Comparison of ENCODE assay signal across 13 cellular contexts in genomic region chr17:42846594-42847280, GRCh38. TPM values are rescaled to one million over a fixed set of nuclear protein-coding genes. Genes with fewer than 3 reads are reported as not detected.
DNase-seq lines count a peak whose midpoint lies in the region; ATAC-seq and TF ChIP-seq lines count a peak whose summit lies in the region.
"Had no signal": no experiment of that assay in that cellular context is flagged by ENCODE, and none has a peak within 500 bp of the region (broad histone marks: within the 10 kb centered on the region; RNA-seq: fewer than 3 reads in every experiment).

No MANE protein-coding gene starts in this region.

- no peaks in the 10 kb centered on the region for H3K27me3 Mint-ChIP-seq in WTC11 (ENCODE audit: low read depth)
- H3K27me3 Mint-ChIP-seq in stimulated activated memory B cell treated with anti-CD40 and anti-IgM and Interleukin-4, amounts not matched to agents 10 μg/mL and 1 μg/mL and 100 μg/mL, for 72 hours = no peaks in the 10 kb centered on the region
- no peaks in the 10 kb centered on the region for H3K27me3 Mint-ChIP-seq in activated naive CD4-positive, alpha-beta T cell treated with anti-CD3 and anti-CD28 coated beads, Interleukin-2, amount 10 ng/mL, durations not matched to agents 7 days and 5 days

- ATAC-seq in WTC11 = no peak
- ATAC-seq in stimulated activated memory B cell treated with anti-CD40 and anti-IgM and Interleukin-4, amounts not matched to agents 10 μg/mL and 1 μg/mL and 100 μg/mL, for 72 hours = no peak
- no peak for ATAC-seq in GM19351 (IDR thresholded peaks at IDR 0.05; ENCODE audit: unreplicated experiment)
- ATAC-seq: foreskin keratinocyte had no signal

- no peaks in the 10 kb centered on the region; the same call in 1 of the 2 replicates for H3K4me1 Mint-ChIP-seq in WTC11
- peaks cover 10% of the 10 kb centered on the region for H3K4me1 Mint-ChIP-seq in stimulated activated memory B cell treated with anti-CD40 and anti-IgM and Interleukin-4, amounts not matched to agents 10 μg/mL and 1 μg/mL and 100 μg/mL, for 72 hours
- peaks cover 2% of the 10 kb centered on the region for H3K4me1 Mint-ChIP-seq in activated naive CD4-positive, alpha-beta T cell treated with anti-CD3 and anti-CD28 coated beads, Interleukin-2, amount 10 ng/mL, durations not matched to agents 7 days and 5 days

- no peak overlapping the region for H3K4me3 ChIP-seq in fibroblast of villous mesenchyme (ENCODE audit: low read depth, low read length)
- no peak overlapping the region for H3K4me3 ChIP-seq in skeletal muscle cell (ENCODE audit: low read depth, low read length)

- peaks cover 35% of the 10 kb centered on the region for H3K36me3 Mint-ChIP-seq in WTC11
- H3K36me3 Mint-ChIP-seq in stimulated activated memory B cell treated with anti-CD40 and anti-IgM and Interleukin-4, amounts not matched to agents 10 μg/mL and 1 μg/mL and 100 μg/mL, for 72 hours = peaks cover 41% of the 10 kb centered on the region
- H3K36me3 Mint-ChIP-seq in activated naive CD4-positive, alpha-beta T cell treated with anti-CD3 and anti-CD28 coated beads, Interleukin-2, amount 10 ng/mL, durations not matched to agents 7 days and 5 days = peaks cover 29% of the 10 kb centered on the region

- no peaks in the 10 kb centered on the region for H3K9me3 Mint-ChIP-seq in WTC11
- no peaks in the 10 kb centered on the region for H3K9me3 Mint-ChIP-seq in stimulated activated memory B cell treated with anti-CD40 and anti-IgM and Interleukin-4, amounts not matched to agents 10 μg/mL and 1 μg/mL and 100 μg/mL, for 72 hours
- H3K9me3 Mint-ChIP-seq in activated naive CD4-positive, alpha-beta T cell treated with anti-CD3 and anti-CD28 coated beads, Interleukin-2, amount 10 ng/mL, durations not matched to agents 7 days and 5 days = no peaks in the 10 kb centered on the region

- CTCF ChIA-PET in WTC11 (lab: Charles Lee) = interaction anchor here (0.7 to 1.6 kb wide), 2 partner anchors 82 to 151 kb away, joined by 3 to 4 read pairs; partner anchors contain the start of gene RPL27
- CTCF ChIA-PET in activated naive CD4-positive, alpha-beta T cell treated with anti-CD3 and anti-CD28 coated beads, Interleukin-2, amount 10 ng/mL, durations not matched to agents 7 days and 5 days (lab: Charles Lee) = no interaction called here

- H3K27ac Mint-ChIP-seq in WTC11 = no peak overlapping the region
- H3K27ac Mint-ChIP-seq in stimulated activated memory B cell treated with anti-CD40 and anti-IgM and Interleukin-4, amounts not matched to agents 10 μg/mL and 1 μg/mL and 100 μg/mL, for 72 hours = no peak overlapping the region
- H3K27ac Mint-ChIP-seq in activated naive CD4-positive, alpha-beta T cell treated with anti-CD3 and anti-CD28 coated beads, Interleukin-2, amount 10 ng/mL, durations not matched to agents 7 days and 5 days = no peak overlapping the region

- TF ChIP-seq CTCF in WTC11 (IDR thresholded peaks at IDR 0.05) = no peak
- TF ChIP-seq CTCF in fibroblast of villous mesenchyme (IDR thresholded peaks at IDR 0.05; ENCODE audit: insufficient read depth, low read depth, low read length) = no peak

- no peak overlapping the region for H3K4me3 Mint-ChIP-seq in WTC11
- H3K4me3 Mint-ChIP-seq in stimulated activated memory B cell treated with anti-CD40 and anti-IgM and Interleukin-4, amounts not matched to agents 10 μg/mL and 1 μg/mL and 100 μg/mL, for 72 hours = no peak overlapping the region
- no peak overlapping the region for H3K4me3 Mint-ChIP-seq in activated naive CD4-positive, alpha-beta T cell treated with anti-CD3 and anti-CD28 coated beads, Interleukin-2, amount 10 ng/mL, durations not matched to agents 7 days and 5 days

- POLR2A ChIA-PET in WTC11 (lab: Charles Lee) = no interaction called here

- DNase-seq in GM04503 (ENCODE audit: low read depth) (peak; percentile 12), WTC11 (ENCODE audit: low spot score) (no peak), fibroblast of villous mesenchyme (ENCODE audit: low read depth) (peak; percentile 38), skeletal muscle cell (ENCODE audit: low read depth) (peak; percentile 18), middle frontal gyrus (ENCODE audit: extremely low spot score, low spot score) (no peak)
- DNase-seq in activated naive CD4-positive, alpha-beta T cell treated with anti-CD3 and anti-CD28 coated beads, Interleukin-2, amount 10 ng/mL, durations not matched to agents 7 days and 5 days = no peak
- DNase-seq: DND-41, KBM-7, NCI-H226 had no signal

TF ChIP-seq in WTC11, 78 proteins besides CTCF, POLR2A, EP300 and RAD21:
- 0 out of 2 replicates have a peak, but pooled peaks have one; percentile 13 for TF ChIP-seq GABPB1 (CRISPR knock-in tag; IDR thresholded peaks at IDR 0.05)
- TF ChIP-seq ZNF416 (CRISPR knock-in tag; IDR thresholded peaks at IDR 0.05) = no peak
- TF ChIP-seq ZSCAN18 (CRISPR knock-in tag; IDR thresholded peaks at IDR 0.05) = no peak
- no peak for TF ChIP-seq FOXP4 (CRISPR knock-in tag; IDR thresholded peaks at IDR 0.05)

RNA-seq across cellular contexts. Expression of gene AOC2, which starts 2.4 kb away (rescaled TPM):
- total RNA-seq in WTC11 (2021) (9.8 to 11.0 TPM (median 10.1 TPM) in 3 replicates), fibroblast of villous mesenchyme (0.43 and 0.64 TPM in 2 replicates)

RNA-seq across cellular contexts. Expression of gene AOC3, which starts 4.3 kb away (rescaled TPM):
- 6.2 to 8.2 TPM (median 7.6 TPM) in 3 replicates for total RNA-seq in WTC11 (2021)
- total RNA-seq in fibroblast of villous mesenchyme = under 0.01 and 0.32 TPM in 2 replicates

RNA-seq across cellular contexts. Expression of gene PSME3, which starts 13.5 kb away (rescaled TPM):
- total RNA-seq in WTC11 (2021) = 141 to 192 TPM (median 159 TPM) in 3 replicates
- 102 and 130 TPM in 2 replicates for total RNA-seq in fibroblast of villous mesenchyme

RNA-seq across cellular contexts. Expression of gene BECN1, which starts 22.7 kb away (rescaled TPM):
- total RNA-seq in WTC11 (2021) (51.8 to 59.2 TPM (median 54.7 TPM) in 3 replicates), fibroblast of villous mesenchyme (70.2 and 90.2 TPM in 2 replicates)

RNA-seq across cellular contexts. Expression of gene CNTD1, which starts 48.1 kb away (rescaled TPM):
- not detected in 3 replicates for total RNA-seq in WTC11 (2021)
- 0.32 TPM in 1 of 2 replicates, not detected in the other for total RNA-seq in fibroblast of villous mesenchyme
- total RNA-seq: astrocyte, foreskin keratinocyte had no signal

Comparison
In these comparisons a context has a peak if more than half of its experiments do, and no peak if none do; other contexts are left out.
1. DNase-seq: peak in GM04503 (single experiment), fibroblast of villous mesenchyme (single experiment) and skeletal muscle cell (single experiment); none in WTC11 (single experiment), middle frontal gyrus (single experiment) and activated naive CD4-positive, alpha-beta T cell treated with anti-CD3 and anti-CD28 coated beads, Interleukin-2, amount 10 ng/mL, durations not matched to agents 7 days and 5 days (single experiment).